In the genomic region with DNA sequence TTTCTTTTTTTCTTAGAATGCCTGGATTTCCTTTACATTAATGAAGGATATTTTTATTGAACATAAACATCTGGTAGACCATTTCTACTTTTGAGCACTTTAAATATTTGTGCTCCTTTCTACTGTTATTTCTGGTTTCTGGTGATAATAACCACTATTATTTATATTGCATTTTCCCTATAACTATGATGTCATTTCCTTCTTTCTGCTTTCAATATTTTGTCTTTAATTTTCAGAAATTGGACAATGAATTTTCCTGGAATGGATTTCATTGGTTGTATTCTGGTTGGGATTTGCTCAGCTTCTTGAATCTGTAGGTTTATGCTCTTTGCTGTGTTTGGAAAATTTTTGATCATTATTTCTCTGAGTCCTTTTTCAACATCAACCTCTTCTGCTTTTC, we compare ENCODE assay signal across 9 cellular contexts. TPM values are rescaled to one million over a fixed set of nuclear protein-coding genes. Genes with fewer than 3 reads are reported as not detected.
"Had no signal": no experiment of that assay in that cellular context is flagged by ENCODE, and none has a peak within 500 bp of the region (broad histone marks: within the 10 kb centered on the region; RNA-seq: fewer than 3 reads in every experiment).

No MANE protein-coding gene starts in this region.

- ATAC-seq: GM12878 had no signal

- DNase-seq: GDM1, GF-D8 had no signal

- H3K4me3 ChIP-seq: GM12878 had no signal

- FAIRE-seq: G401.6, GM12878, GM12891, GM12892, GM18507, GM19239 had no signal

RNA-seq across cellular contexts. Expression of a gene that starts 20.1 kb away (rescaled TPM):
- total RNA-seq: G401 had no signal

RNA-seq across cellular contexts. Expression of a gene that starts 39.8 kb away (rescaled TPM):
- total RNA-seq: G401, GM12878 had no signal
